Comparison of ENCODE assay signal across 15 cellular contexts in genomic region chr2:863732-864450, GRCh38.
DNase-seq lines count a peak whose midpoint lies in the region; ATAC-seq, FAIRE-seq and TF ChIP-seq lines count a peak whose summit lies in the region.
"Had no signal": no experiment of that assay in that cellular context is flagged by ENCODE, and none has a peak within 500 bp of the region (broad histone marks: within the 10 kb centered on the region; RNA-seq: fewer than 3 reads in every experiment).

No MANE protein-coding gene starts in this region.

- no peak overlapping the region for H3K27ac Mint-ChIP-seq in osteocyte (ENCODE audit: unreplicated experiment)

- no peaks in the 10 kb centered on the region for H3K9me3 ChIP-seq in kidney (ENCODE audit: control insufficient read depth in 1 of 2, low read length in 2 of 2)
- H3K9me3 ChIP-seq: A549, BE2C had no signal

- intact Hi-C loops in kidney (cut with DNase I) = no loop called here

- H3K4me1 ChIP-seq in kidney (ENCODE audit: control insufficient read depth in 1 of 2, insufficient read depth in 1 of 2, low read depth in 1 of 2, low read length in 2 of 2) = no peaks in the 10 kb centered on the region
- H3K4me1 ChIP-seq: A549, BE2C had no signal

- DNase-seq in coronary artery (ENCODE audit: low spot score) (peak; percentile 54), kidney (peak; percentile 53), osteocyte (ENCODE audit: extremely low spot score, unreplicated experiment) (peak; percentile 75), DMS114 treated with DMSO at 0.1 percent for 48 hours (lab: John Stamatoyannopoulos, UW; ENCODE audit: unreplicated experiment) (no peak)
- DNase-seq in stimulated activated CD4-positive, alpha-beta T cell treated with anti-CD3 and anti-CD28 coated beads, Interleukin-2, amount 100 ng/mL, for 24 hours = no peak
- DNase-seq: BE2C; CD4-positive, alpha-beta memory T cell; DMS153; GF-D8; IMR-90 had no signal

- H3K9me3 Mint-ChIP-seq in osteocyte (ENCODE audit: unreplicated experiment) = no peaks in the 10 kb centered on the region
- H3K9me3 Mint-ChIP-seq: CD4-positive, alpha-beta memory T cell had no signal

- H3K27me3 Mint-ChIP-seq in osteocyte (ENCODE audit: unreplicated experiment) = peaks cover 5% of the 10 kb centered on the region

- no peak for TF ChIP-seq CTCF in coronary artery (IDR thresholded peaks at IDR 0.05)
- no peak for TF ChIP-seq CTCF in kidney (IDR thresholded peaks at IDR 0.05; ENCODE audit: borderline replicate concordance, extremely low read depth, insufficient read depth)
- no peak for TF ChIP-seq CTCF in osteocyte (IDR thresholded peaks at IDR 0.05)

- H3K4me3 ChIP-seq in coronary artery (no peak overlapping the region), kidney (ENCODE audit: low read length in 2 of 2) (no peak overlapping the region)
- H3K4me3 ChIP-seq: A549 had no signal

- no peaks in the 10 kb centered on the region for H3K36me3 Mint-ChIP-seq in osteocyte (ENCODE audit: unreplicated experiment)
- H3K36me3 Mint-ChIP-seq: CD4-positive, alpha-beta memory T cell had no signal

- no peaks in the 10 kb centered on the region for H3K4me1 Mint-ChIP-seq in osteocyte (ENCODE audit: unreplicated experiment)

- H3K27ac ChIP-seq in coronary artery = no peak overlapping the region
- H3K27ac ChIP-seq in kidney (ENCODE audit: low read depth in 2 of 2, low read length in 2 of 2) = no peak overlapping the region
- H3K27ac ChIP-seq: A549, C4-2B had no signal

- no peak for FAIRE-seq in kidney (lab: Jason Lieb, UNC)
- FAIRE-seq: A549, GM19239, H54 had no signal

- ATAC-seq in HG02973 (IDR thresholded peaks at IDR 0.05; ENCODE audit: unreplicated experiment) = no peak
- ATAC-seq: A549 had no signal

- H3K9ac ChIP-seq in kidney (ENCODE audit: low read length in 2 of 2) = no peak overlapping the region

- no peaks in the 10 kb centered on the region for H3K36me3 ChIP-seq in kidney (ENCODE audit: control insufficient read depth in 1 of 2, insufficient read depth in 2 of 2, low read length in 2 of 2)
- H3K36me3 ChIP-seq: BE2C had no signal

- no peak overlapping the region for H3K4me3 Mint-ChIP-seq in osteocyte (ENCODE audit: unreplicated experiment)

Comparison
In these comparisons a context has a peak if more than half of its experiments do, and no peak if none do; other contexts are left out.
1. DNase-seq: peak in coronary artery (single experiment), kidney (single experiment) and osteocyte (single experiment); none in DMS114 treated with DMSO at 0.1 percent for 48 hours (single experiment) and stimulated activated CD4-positive, alpha-beta T cell treated with anti-CD3 and anti-CD28 coated beads, Interleukin-2, amount 100 ng/mL, for 24 hours (0 of 2).